Comparison of ENCODE assay signal across 17 cellular contexts in genomic region chr12:53214221-53214620, GRCh38. TPM values are rescaled to one million over a fixed set of nuclear protein-coding genes. Genes with fewer than 3 reads are reported as not detected.
A peak's percentile ranks its signal among the peaks of the same experiment; 100 is the strongest.
DNase-seq lines count a peak whose midpoint lies in the region; ATAC-seq and TF ChIP-seq lines count a peak whose summit lies in the region.
"Had no signal": no experiment of that assay in that cellular context is flagged by ENCODE, and none has a peak within 500 bp of the region (broad histone marks: within the 10 kb centered on the region; RNA-seq: fewer than 3 reads in every experiment).

No MANE protein-coding gene starts in this region.

- H3K9me3 ChIP-seq in CD4-positive, alpha-beta memory T cell (ENCODE audit: control insufficient read depth in 1 of 2, low read length in 2 of 2) = no peaks in the 10 kb centered on the region
- peaks cover 0 to 3% of the 10 kb centered on the region in 2 donors for H3K9me3 ChIP-seq in esophagus (ENCODE audit: control insufficient read depth in 2 of 2, insufficient read depth in 1 of 2, low read depth in 1 of 2, low read length in 1 of 2)
- H3K9me3 ChIP-seq: BE2C, body of pancreas had no signal

- POLR2A ChIA-PET in CD4-positive, alpha-beta memory T cell (lab: Charles Lee; ENCODE audit: partially characterized antibody) = interaction anchor here (0.5 to 27.7 kb wide), 18 partner anchors 7 to 200 kb away, joined by 3 to 463 read pairs (median 8); partner anchors contain the start of genes AAAS, CSAD, ESPL1 and MYG1

- WGBS in esophagus, 2 donors = 69 to 76% methylated on average over 5 of the region's 5 CpGs

- peaks cover 42 to 79% (median 66%) of the 10 kb centered on the region in 4 donors for H3K4me1 Mint-ChIP-seq in CD4-positive, alpha-beta memory T cell
- H3K4me1 Mint-ChIP-seq in IgD-negative memory B cell (peaks cover 24 to 49% (median 30%) of the 10 kb centered on the region in 3 donors), progenitor cell of endocrine pancreas (ENCODE audit: low read depth) (peaks cover 17% of the 10 kb centered on the region)

- no peak overlapping the region for H3K4me3 ChIP-seq in CD4-positive, alpha-beta memory T cell (ENCODE audit: low read length in 2 of 2)
- no peak overlapping the region for H3K4me3 ChIP-seq in esophagus (ENCODE audit: low read depth in 1 of 2, low read length in 2 of 2)
- H3K4me3 ChIP-seq: body of pancreas had no signal

- peaks cover 46 to 67% of the 10 kb centered on the region in 2 donors for H3K36me3 Mint-ChIP-seq in CD4-positive, alpha-beta memory T cell
- H3K36me3 Mint-ChIP-seq in IgD-negative memory B cell (no peaks in the 10 kb centered on the region), progenitor cell of endocrine pancreas (ENCODE audit: insufficient read depth) (no peaks in the 10 kb centered on the region)

- no peak for DNase-seq in CD4-positive, alpha-beta memory T cell
- no peak for DNase-seq in progenitor cell of endocrine pancreas (ENCODE audit: low spot score, unreplicated experiment)
- no peak for DNase-seq in SIG-M5 (lab: John Stamatoyannopoulos, UW)
- no peak for DNase-seq in stimulated activated CD4-positive, alpha-beta T cell treated with anti-CD3 and anti-CD28 coated beads, Interleukin-12 subunit alpha, Interleukin-12 subunit beta, amount 100 ng/mL, for 4 hours
- no peak for DNase-seq in HPDE6-E6E7 (ENCODE audit: extremely low spot score)
- DNase-seq: BE2C; body of pancreas; mammary epithelial cell; NCI-H1092; NCI-H2171; SHP77 treated with DMSO at 0.1 percent for 48 hours; stimulated activated naive CD4-positive, alpha-beta T cell had no signal

- peaks cover 84% of the 10 kb centered on the region for H3K4me1 ChIP-seq in CD4-positive, alpha-beta memory T cell (ENCODE audit: insufficient read depth, low read length)
- peaks cover 8 to 17% of the 10 kb centered on the region in 2 donors for H3K4me1 ChIP-seq in esophagus (ENCODE audit: control insufficient read depth in 2 of 2, insufficient read depth in 2 of 2, low read length in 1 of 2)

- H3K9me3 Mint-ChIP-seq in CD4-positive, alpha-beta memory T cell = no peaks in the 10 kb centered on the region
- no peaks in the 10 kb centered on the region for H3K9me3 Mint-ChIP-seq in IgD-negative memory B cell
- H3K9me3 Mint-ChIP-seq in progenitor cell of endocrine pancreas (ENCODE audit: low read depth) = no peaks in the 10 kb centered on the region
- H3K9me3 Mint-ChIP-seq: neural crest cell had no signal

- CTCF ChIA-PET in CD4-positive, alpha-beta memory T cell (lab: Charles Lee; ENCODE audit: partially characterized antibody) = interaction anchor here (0.8 to 12.8 kb wide), 30 partner anchors 9 to 148 kb away, joined by 3 to 339 read pairs (median 6); partner anchors contain the start of genes AAAS, CSAD, ESPL1 and MYG1

- intact Hi-C loops in CD4-positive, alpha-beta memory T cell (cut with micrococcal nuclease) = no loop called here

- no peaks in the 10 kb centered on the region for H3K27me3 Mint-ChIP-seq in CD4-positive, alpha-beta memory T cell
- no peaks in the 10 kb centered on the region for H3K27me3 Mint-ChIP-seq in IgD-negative memory B cell
- H3K27me3 Mint-ChIP-seq in progenitor cell of endocrine pancreas = peaks cover 23% of the 10 kb centered on the region

- H3K27me3 ChIP-seq in CD4-positive, alpha-beta memory T cell (ENCODE audit: insufficient read depth, low read length) = no peaks in the 10 kb centered on the region
- H3K27me3 ChIP-seq in esophagus (ENCODE audit: control insufficient read depth in 1 of 2, insufficient read depth in 2 of 2, low read length in 2 of 2) = no peaks in the 10 kb centered on the region
- H3K27me3 ChIP-seq: BE2C, body of pancreas had no signal

- no peak for TF ChIP-seq CTCF in progenitor cell of endocrine pancreas (IDR thresholded peaks at IDR 0.05; ENCODE audit: unreplicated experiment)

- H3K27ac ChIP-seq in CD4-positive, alpha-beta memory T cell (ENCODE audit: low read depth, low read length) = peak overlapping the region; percentile 36
- H3K27ac ChIP-seq in esophagus (ENCODE audit: low read depth in 2 of 2, low read length in 1 of 2) = peak overlapping the region; percentile 19 to 65
- H3K27ac ChIP-seq: body of pancreas had no signal

- peaks cover 50% of the 10 kb centered on the region for H3K36me3 ChIP-seq in CD4-positive, alpha-beta memory T cell (ENCODE audit: insufficient read depth, low read length)
- peaks cover 35 to 51% of the 10 kb centered on the region in 2 donors for H3K36me3 ChIP-seq in esophagus (ENCODE audit: control insufficient read depth in 2 of 2, insufficient read depth in 2 of 2, low read length in 1 of 2)

- H3K4me3 Mint-ChIP-seq in CD4-positive, alpha-beta memory T cell = peak overlapping the region in 1 of 8 donors; percentile 14
- H3K4me3 Mint-ChIP-seq in IgD-negative memory B cell = peak overlapping the region in 1 of 4 donors; percentile 68
- H3K4me3 Mint-ChIP-seq in progenitor cell of endocrine pancreas (ENCODE audit: low read depth) = no peak overlapping the region

- peak overlapping the region; percentile 30 to 97 (median 84) for H3K27ac Mint-ChIP-seq in CD4-positive, alpha-beta memory T cell
- H3K27ac Mint-ChIP-seq in IgD-negative memory B cell (peak overlapping the region in 2 of 3 donors; percentile 69 to 76), progenitor cell of endocrine pancreas (peak overlapping the region; percentile 16)

- no peak for ATAC-seq in esophagus mucosa

RNA-seq across cellular contexts. Expression of gene ITGB7, which starts 7.2 kb away (rescaled TPM):
- total RNA-seq in CD4-positive, alpha-beta memory T cell = 100 to 1,000 TPM; 382 to 397 TPM
- polyA plus RNA-seq in CD4-positive, alpha-beta memory T cell = 100 to 1,000 TPM; 271 to 374 TPM
- 238 TPM for polyA plus RNA-seq in IgD-negative memory B cell
- polyA plus RNA-seq in esophagus = 1 to 10 TPM; 7.5 to 8.0 TPM
- total RNA-seq in progenitor cell of endocrine pancreas = 0.29 and 0.93 TPM in 2 replicates
- 7.0 TPM for total RNA-seq in esophagus mucosa
- total RNA-seq: fibroblast of villous mesenchyme, neural crest cell had no signal

RNA-seq across cellular contexts. Expression of gene RARG, which starts 17.8 kb away (rescaled TPM):
- 10 to 100 TPM; 84.7 to 86.0 TPM for total RNA-seq in CD4-positive, alpha-beta memory T cell
- polyA plus RNA-seq in CD4-positive, alpha-beta memory T cell = 10 to 100 TPM; 13.2 to 25.1 TPM
- polyA plus RNA-seq in IgD-negative memory B cell (4.8 TPM), esophagus (100 to 1,000 TPM in 1 of 2 donors, 10 to 100 TPM in 1; 84.8 to 104 TPM)
- total RNA-seq in progenitor cell of endocrine pancreas (4.9 and 5.2 TPM in 2 replicates), esophagus mucosa (168 TPM)

RNA-seq across cellular contexts. Expression of gene CSAD, which starts 33.5 kb away (rescaled TPM):
- total RNA-seq in CD4-positive, alpha-beta memory T cell = 10 to 100 TPM; 62.5 to 64.2 TPM
- 1 to 10 TPM; 1.1 to 2.9 TPM for polyA plus RNA-seq in CD4-positive, alpha-beta memory T cell
- polyA plus RNA-seq in IgD-negative memory B cell = 0.58 TPM
- polyA plus RNA-seq in esophagus = 10 to 100 TPM; 25.6 to 63.7 TPM
- 58.6 and 59.0 TPM in 2 replicates for total RNA-seq in progenitor cell of endocrine pancreas
- total RNA-seq in esophagus mucosa = 17.1 TPM

RNA-seq across cellular contexts. Expression of gene ZNF740, which starts 33.7 kb away (rescaled TPM):
- 100 to 1,000 TPM; 109 to 113 TPM for total RNA-seq in CD4-positive, alpha-beta memory T cell
- 1 to 10 TPM in 1 of 2 donors, under 1 TPM in 1; 0.90 to 3.5 TPM for polyA plus RNA-seq in CD4-positive, alpha-beta memory T cell
- polyA plus RNA-seq in IgD-negative memory B cell (5.0 TPM), esophagus (1 to 10 TPM; 4.7 to 5.3 TPM)
- total RNA-seq in progenitor cell of endocrine pancreas (75.7 and 78.8 TPM in 2 replicates), esophagus mucosa (19.6 TPM)

RNA-seq across cellular contexts. Expression of gene ESPL1, which starts 53.9 kb away (rescaled TPM):
- under 1 TPM; 0.20 to 0.55 TPM for total RNA-seq in CD4-positive, alpha-beta memory T cell
- under 1 TPM in 1 of 2 donors, not detected in 1; 0.16 TPM for polyA plus RNA-seq in CD4-positive, alpha-beta memory T cell
- polyA plus RNA-seq in IgD-negative memory B cell (not detected), esophagus (10 to 100 TPM; 43.8 to 66.1 TPM)
- total RNA-seq in progenitor cell of endocrine pancreas (24.3 and 27.1 TPM in 2 replicates), esophagus mucosa (33.8 TPM)
- total RNA-seq: body of pancreas had no signal

Comparison
In these comparisons a context has a peak if more than half of its experiments do, and no peak if none do; other contexts are left out.
1. H3K27ac Mint-ChIP-seq: peak in every context shown above with its lines; median percentile 84 in CD4-positive, alpha-beta memory T cell; 72 in IgD-negative memory B cell; 16 in progenitor cell of endocrine pancreas.
2. RNA of gene ITGB7, which starts 7.2 kb away (total RNA-seq): 382 to 397 TPM in CD4-positive, alpha-beta memory T cell; 7.0 TPM in esophagus mucosa (single experiment) and 0.29 to 0.93 TPM in progenitor cell of endocrine pancreas; every median in the first group is over 10 times any median in the second.
3. RNA of gene RARG, which starts 17.8 kb away (total RNA-seq): 168 TPM in esophagus mucosa (single experiment) and 84.7 to 86.0 TPM in CD4-positive, alpha-beta memory T cell; 4.9 to 5.2 TPM in progenitor cell of endocrine pancreas; every median in the first group is over 10 times any median in the second.